1 cellular context compared by ENCODE assay signal in genomic region chr1:167553136-167554027, GRCh38.
TF ChIP-seq lines count a peak whose summit lies in the region.

CREG1 (minus strand) TSS chr1:167553762.

TF ChIP-seq in K562, 482 proteins besides CTCF, POLR2A, EP300 and RAD21 (continued from another document and continues in another):
- TF ChIP-seq MGA (IDR thresholded peaks at IDR 0.05), result no peak
- no peak for TF ChIP-seq ZBTB1 (CRISPR knock-in tag; IDR thresholded peaks at IDR 0.05; ENCODE audit: borderline replicate concordance, low read depth)
- no peak for TF ChIP-seq ZNF707 (CRISPR knock-in tag; conservative IDR thresholded peaks at IDR 0.05)
- no peak for TF ChIP-seq STAT5B (CRISPR knock-in tag; IDR thresholded peaks at IDR 0.05)
- TF ChIP-seq ILK (tag; IDR thresholded peaks at IDR 0.05; ENCODE audit: borderline replicate concordance, low read depth), result no peak
- TF ChIP-seq, protein P1, sequence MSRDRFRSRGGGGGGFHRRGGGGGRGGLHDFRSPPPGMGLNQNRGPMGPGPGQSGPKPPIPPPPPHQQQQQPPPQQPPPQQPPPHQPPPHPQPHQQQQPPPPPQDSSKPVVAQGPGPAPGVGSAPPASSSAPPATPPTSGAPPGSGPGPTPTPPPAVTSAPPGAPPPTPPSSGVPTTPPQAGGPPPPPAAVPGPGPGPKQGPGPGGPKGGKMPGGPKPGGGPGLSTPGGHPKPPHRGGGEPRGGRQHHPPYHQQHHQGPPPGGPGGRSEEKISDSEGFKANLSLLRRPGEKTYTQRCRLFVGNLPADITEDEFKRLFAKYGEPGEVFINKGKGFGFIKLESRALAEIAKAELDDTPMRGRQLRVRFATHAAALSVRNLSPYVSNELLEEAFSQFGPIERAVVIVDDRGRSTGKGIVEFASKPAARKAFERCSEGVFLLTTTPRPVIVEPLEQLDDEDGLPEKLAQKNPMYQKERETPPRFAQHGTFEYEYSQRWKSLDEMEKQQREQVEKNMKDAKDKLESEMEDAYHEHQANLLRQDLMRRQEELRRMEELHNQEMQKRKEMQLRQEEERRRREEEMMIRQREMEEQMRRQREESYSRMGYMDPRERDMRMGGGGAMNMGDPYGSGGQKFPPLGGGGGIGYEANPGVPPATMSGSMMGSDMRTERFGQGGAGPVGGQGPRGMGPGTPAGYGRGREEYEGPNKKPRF (IDR thresholded peaks at IDR 0.05; ENCODE audit: low read depth, low read length), result no peak
- peak; percentile 65; the same call in 1 of the 2 replicates for TF ChIP-seq HDAC6 (IDR thresholded peaks at IDR 0.05; ENCODE audit: low read depth, low read length)
- no peak for TF ChIP-seq BRCA1 (IDR thresholded peaks at IDR 0.05)
- 0 out of 2 replicates have a peak, but pooled peaks have one; percentile 89 for TF ChIP-seq BRCA1 (CRISPR knock-in tag; IDR thresholded peaks at IDR 0.05)
- TF ChIP-seq KLF16 (IDR thresholded peaks at IDR 0.05), result no peak
- TF ChIP-seq ZNF232 (CRISPR knock-in tag; IDR thresholded peaks at IDR 0.05), result no peak
- TF ChIP-seq KDM4B (IDR thresholded peaks at IDR 0.05; ENCODE audit: borderline replicate concordance in 2 of 2, low read depth in 1 of 2), result no peak
- no peak for TF ChIP-seq ADNP (tag; IDR thresholded peaks at IDR 0.05)
- TF ChIP-seq, protein P2, sequence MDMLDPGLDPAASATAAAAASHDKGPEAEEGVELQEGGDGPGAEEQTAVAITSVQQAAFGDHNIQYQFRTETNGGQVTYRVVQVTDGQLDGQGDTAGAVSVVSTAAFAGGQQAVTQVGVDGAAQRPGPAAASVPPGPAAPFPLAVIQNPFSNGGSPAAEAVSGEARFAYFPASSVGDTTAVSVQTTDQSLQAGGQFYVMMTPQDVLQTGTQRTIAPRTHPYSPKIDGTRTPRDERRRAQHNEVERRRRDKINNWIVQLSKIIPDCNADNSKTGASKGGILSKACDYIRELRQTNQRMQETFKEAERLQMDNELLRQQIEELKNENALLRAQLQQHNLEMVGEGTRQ (CRISPR knock-in tag; IDR thresholded peaks at IDR 0.05), result no peak
- TF ChIP-seq ZNF347 (CRISPR knock-in tag; IDR thresholded peaks at IDR 0.05; ENCODE audit: low read depth), result no peak
- no peak for TF ChIP-seq ZNF445 (CRISPR knock-in tag; IDR thresholded peaks at IDR 0.05; ENCODE audit: low read depth)
- no peak for TF ChIP-seq YBX1 (IDR thresholded peaks at IDR 0.05)
- TF ChIP-seq MTA1 (IDR thresholded peaks at IDR 0.05; ENCODE audit: borderline replicate concordance), result no peak
- TF ChIP-seq ZFX (CRISPR knock-in tag; IDR thresholded peaks at IDR 0.05), result peak; percentile 89
- TF ChIP-seq TOE1 (IDR thresholded peaks at IDR 0.05; ENCODE audit: borderline replicate concordance), result no peak
- peak; percentile 75; the same call in 1 of the 2 replicates for TF ChIP-seq TOE1 (CRISPR knock-in tag; IDR thresholded peaks at IDR 0.05; ENCODE audit: borderline replicate concordance, low read depth)
- peak; percentile 66; the same call in 1 of the 2 replicates for TF ChIP-seq SUPT5H (IDR thresholded peaks at IDR 0.05)
- no peak for TF ChIP-seq ZNF146 (CRISPR knock-in tag; IDR thresholded peaks at IDR 0.05; ENCODE audit: unreplicated experiment)
- no peak for TF ChIP-seq KLF10 (CRISPR knock-in tag; IDR thresholded peaks at IDR 0.05)
- TF ChIP-seq RBM17 (IDR thresholded peaks at IDR 0.05; ENCODE audit: borderline replicate concordance, low read depth, low read length), result no peak
- TF ChIP-seq, protein P3, sequence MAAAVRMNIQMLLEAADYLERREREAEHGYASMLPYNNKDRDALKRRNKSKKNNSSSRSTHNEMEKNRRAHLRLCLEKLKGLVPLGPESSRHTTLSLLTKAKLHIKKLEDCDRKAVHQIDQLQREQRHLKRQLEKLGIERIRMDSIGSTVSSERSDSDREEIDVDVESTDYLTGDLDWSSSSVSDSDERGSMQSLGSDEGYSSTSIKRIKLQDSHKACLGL (CRISPR knock-in tag; IDR thresholded peaks at IDR 0.05; ENCODE audit: borderline replicate concordance, poor library complexity, severe bottlenecking), result no peak
- TF ChIP-seq, protein P4, sequence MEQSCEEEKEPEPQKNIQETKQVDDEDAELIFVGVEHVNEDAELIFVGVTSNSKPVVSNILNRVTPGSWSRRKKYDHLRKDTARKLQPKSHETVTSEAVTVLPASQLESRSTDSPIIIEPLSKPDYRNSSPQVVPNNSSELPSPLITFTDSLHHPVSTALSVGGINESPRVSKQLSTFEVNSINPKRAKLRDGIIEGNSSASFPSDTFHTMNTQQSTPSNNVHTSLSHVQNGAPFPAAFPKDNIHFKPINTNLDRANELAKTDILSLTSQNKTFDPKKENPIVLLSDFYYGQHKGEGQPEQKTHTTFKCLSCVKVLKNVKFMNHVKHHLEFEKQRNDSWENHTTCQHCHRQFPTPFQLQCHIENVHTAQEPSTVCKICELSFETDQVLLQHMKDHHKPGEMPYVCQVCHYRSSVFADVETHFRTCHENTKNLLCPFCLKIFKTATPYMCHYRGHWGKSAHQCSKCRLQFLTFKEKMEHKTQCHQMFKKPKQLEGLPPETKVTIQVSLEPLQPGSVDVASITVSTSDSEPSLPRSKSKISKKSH (CRISPR knock-in tag; IDR thresholded peaks at IDR 0.05), result no peak
- TF ChIP-seq RNF219 (CRISPR knock-in tag; IDR thresholded peaks at IDR 0.05), result no peak
- TF ChIP-seq RBM14 (IDR thresholded peaks at IDR 0.05; ENCODE audit: borderline replicate concordance, insufficient read depth, low read depth, low read length), result 0 out of 2 replicates have a peak, but pooled peaks have one; percentile 75
- peak; percentile 64 for TF ChIP-seq CREM (IDR thresholded peaks at IDR 0.05; ENCODE audit: low read depth)
- no peak for TF ChIP-seq SIRT6 (IDR thresholded peaks at IDR 0.05; ENCODE audit: low read depth, low read length)
- TF ChIP-seq ZBTB7A (IDR thresholded peaks at IDR 0.05; ENCODE audit: borderline replicate concordance, control insufficient read depth, low read depth, low read length), result no peak; the same call in none of the 2 replicates
- no peak for TF ChIP-seq ZNF778 (CRISPR knock-in tag; IDR thresholded peaks at IDR 0.05)
- peak; percentile 34 for TF ChIP-seq WHSC1 (IDR thresholded peaks at IDR 0.05; ENCODE audit: low read length)
- TF ChIP-seq PRMT5 (CRISPR knock-in tag; IDR thresholded peaks at IDR 0.05), result no peak
- no peak for TF ChIP-seq ZNF384 (IDR thresholded peaks at IDR 0.05; ENCODE audit: low read depth, low read length)
- TF ChIP-seq E2F1 (CRISPR knock-in tag; IDR thresholded peaks at IDR 0.05), result peak; percentile 90
- TF ChIP-seq BHLHE40 (IDR thresholded peaks at IDR 0.05; ENCODE audit: low read length), result no peak; the same call in 1 of the 2 replicates
- TF ChIP-seq MCM2 (IDR thresholded peaks at IDR 0.05; ENCODE audit: low read depth), result no peak
